ENCODE assay signal across 31 cellular contexts in the genomic region with DNA sequence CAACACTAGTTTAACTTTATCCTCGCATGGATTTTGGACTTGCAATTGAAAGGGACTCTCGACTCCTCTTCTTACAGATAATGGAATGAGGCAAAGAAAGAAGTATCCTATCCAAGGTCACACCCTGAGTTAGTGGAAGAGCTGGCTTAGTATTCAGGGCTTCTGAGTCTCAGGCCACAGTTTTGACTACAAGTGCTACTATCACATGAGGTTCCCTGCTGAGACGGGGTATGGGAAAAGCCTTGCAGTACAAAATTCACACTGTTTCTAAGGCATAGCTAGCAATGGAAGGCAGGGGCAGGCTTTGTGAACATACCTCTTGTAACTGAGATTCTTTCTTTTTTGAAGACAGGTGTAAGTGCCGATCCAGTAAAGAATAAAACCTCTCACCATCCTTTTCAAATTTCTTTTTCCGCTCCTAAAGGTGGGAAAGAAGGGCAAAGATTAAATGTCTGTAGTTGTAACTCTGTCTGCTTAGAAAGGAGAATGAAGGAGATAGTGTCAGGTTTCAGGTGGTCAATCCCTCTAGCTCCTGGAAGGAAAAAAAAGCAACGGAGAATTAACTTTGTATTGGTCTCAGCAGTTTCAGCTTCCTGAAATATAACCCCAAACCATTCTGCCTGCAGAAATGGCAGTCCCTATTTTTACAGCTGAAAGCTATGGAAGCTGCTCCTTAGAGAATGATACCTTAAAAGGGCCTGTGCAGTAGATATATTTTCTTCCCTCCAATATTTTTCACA.
DNase-seq lines count a peak whose midpoint lies in the region; ATAC-seq and TF ChIP-seq lines count a peak whose summit lies in the region.
"Had no signal": no experiment of that assay in that cellular context is flagged by ENCODE, and none has a peak within 500 bp of the region (broad histone marks: within the 10 kb centered on the region; RNA-seq: fewer than 3 reads in every experiment).

No MANE protein-coding gene starts in this region.

- peaks cover 9% of the 10 kb centered on the region for H3K4me1 Mint-ChIP-seq in endodermal cell
- H3K4me1 Mint-ChIP-seq: CD14-positive monocyte, natural killer cell had no signal

- no peak overlapping the region for H3K9ac ChIP-seq in endodermal cell (ENCODE audit: extremely low read depth, low read length, poor library complexity, severe bottlenecking)

- H3K27ac Mint-ChIP-seq in endodermal cell, result peak overlapping the region; percentile 84
- H3K27ac Mint-ChIP-seq: activated naive CD8-positive, alpha-beta T cell; effector memory CD8-positive, alpha-beta T cell; natural killer cell; type B pancreatic cell had no signal

- TF ChIP-seq CTCF in cardiac muscle cell (IDR thresholded peaks at IDR 0.05; ENCODE audit: low read depth, low read length) (no peak), endodermal cell (conservative IDR thresholded peaks at IDR 0.05) (no peak)

- H3K4me3 ChIP-seq in cardiac muscle cell (peak overlapping the region; percentile 12), endodermal cell (ENCODE audit: low read length) (peak overlapping the region; percentile 15)
- H3K4me3 ChIP-seq: lower lobe of right lung, right atrium auricular region, smooth muscle cell had no signal

- WGBS in endodermal cell (ENCODE audit: insufficient coverage in 1 of 2, insufficient read length in 1 of 2), 2 experiments, result 61% methylated on average over 5 of the region's 6 CpGs; no CpG with 5 or more reads in 1 of the 2 experiments

- H3K9me3 ChIP-seq in cardiac muscle cell (ENCODE audit: low read depth) (no peaks in the 10 kb centered on the region), endodermal cell (ENCODE audit: control insufficient read depth, low read length) (no peaks in the 10 kb centered on the region)
- H3K9me3 ChIP-seq: lower lobe of right lung, right atrium auricular region had no signal

- intact Hi-C loops in left cardiac atrium (cut with DNase I), result no loop called here

- no peaks in the 10 kb centered on the region for H3K27me3 ChIP-seq in cardiac muscle cell
- no peaks in the 10 kb centered on the region for H3K27me3 ChIP-seq in endodermal cell (ENCODE audit: control insufficient read depth, insufficient read depth, low read length, poor library complexity, severe bottlenecking)
- H3K27me3 ChIP-seq: right atrium auricular region had no signal

- H3K27ac ChIP-seq in cardiac muscle cell (peak overlapping the region; percentile 93), endodermal cell (ENCODE audit: low read depth, low read length) (no peak overlapping the region)
- H3K27ac ChIP-seq: lower lobe of right lung, right atrium auricular region, VCaP had no signal

- ATAC-seq in left cardiac atrium (no peak), GM21447 (IDR thresholded peaks at IDR 0.05; ENCODE audit: unreplicated experiment) (no peak)
- ATAC-seq: effector memory CD8-positive, alpha-beta T cell; lower lobe of right lung; natural killer cell had no signal

- H3K4me1 ChIP-seq in cardiac muscle cell (ENCODE audit: low read depth) (peaks cover 3% of the 10 kb centered on the region), endodermal cell (ENCODE audit: control insufficient read depth, insufficient read depth, low read length) (no peaks in the 10 kb centered on the region)
- H3K4me1 ChIP-seq: lower lobe of right lung, right atrium auricular region had no signal

- peaks cover 5% of the 10 kb centered on the region for H3K36me3 Mint-ChIP-seq in endodermal cell (ENCODE audit: low read depth)
- H3K36me3 Mint-ChIP-seq: activated naive CD8-positive, alpha-beta T cell; CD14-positive monocyte; natural killer cell; type B pancreatic cell had no signal

- DNase-seq in cardiac muscle cell (ENCODE audit: low read depth in 1 of 2, low spot score in 1 of 2), result peak in 1 of 2 donors; percentile 53
- no peak for DNase-seq in left cardiac atrium
- peak; percentile 55 for DNase-seq in endodermal cell
- DNase-seq in myocyte (ENCODE audit: low read depth), result peak; percentile 10
- no peak for DNase-seq in SKM-1 (lab: John Stamatoyannopoulos, UW; ENCODE audit: unreplicated experiment)
- DNase-seq in AG08395 (ENCODE audit: low spot score), result no peak
- no peak for DNase-seq in activated T-cell treated with anti-CD3 and anti-CD28 coated beads for 4 hours
- DNase-seq: activated CD4-positive, alpha-beta T cell treated with anti-CD3 and anti-CD28 coated beads for 48 hours; activated effector memory CD4-positive, alpha-beta T cell treated with anti-CD3 and anti-CD28 coated beads, Interleukin-2, amount 50 U/mL, for 16 hours; activated T-cell treated with anti-CD3 and anti-CD28 coated beads, Interleukin-2, amount 50 U/mL, for 1 hour; anterior cingulate cortex; central memory CD4-positive, alpha-beta T cell; effector memory CD8-positive, alpha-beta T cell; GDM1; Karpas-422; lower lobe of right lung; natural killer cell; NCI-H1417 treated with DMSO at 0.1 percent for 48 hours; NCI-H2081; NCI-H446; NCI-H748 treated with DMSO at 0.1 percent for 48 hours; SHP77 treated with DMSO at 0.1 percent for 48 hours; stimulated activated naive CD4-positive, alpha-beta T cell; T1000 had no signal

- no peaks in the 10 kb centered on the region for H3K27me3 Mint-ChIP-seq in endodermal cell (ENCODE audit: insufficient read depth)
- H3K27me3 Mint-ChIP-seq: activated naive CD8-positive, alpha-beta T cell; effector memory CD8-positive, alpha-beta T cell; type B pancreatic cell had no signal

- H3K9me3 Mint-ChIP-seq in endodermal cell, result peaks cover 50% of the 10 kb centered on the region
- H3K9me3 Mint-ChIP-seq: effector memory CD8-positive, alpha-beta T cell; natural killer cell; type B pancreatic cell had no signal

- peak overlapping the region; percentile 34 for H3K4me3 Mint-ChIP-seq in endodermal cell
- H3K4me3 Mint-ChIP-seq: activated naive CD8-positive, alpha-beta T cell; CD14-positive monocyte; effector memory CD8-positive, alpha-beta T cell; natural killer cell; type B pancreatic cell had no signal

- H3K36me3 ChIP-seq in cardiac muscle cell, result no peaks in the 10 kb centered on the region
- H3K36me3 ChIP-seq in endodermal cell (ENCODE audit: control insufficient read depth, insufficient read depth, low read length), result no peaks in the 10 kb centered on the region
- H3K36me3 ChIP-seq: right atrium auricular region had no signal

Comparison
In these comparisons a context has a peak if more than half of its experiments do, and no peak if none do; other contexts are left out.
1. DNase-seq: peak in endodermal cell (single experiment) and myocyte (single experiment); none in left cardiac atrium (single experiment), SKM-1 (single experiment), AG08395 (single experiment) and activated T-cell treated with anti-CD3 and anti-CD28 coated beads for 4 hours (single experiment).